In genomic region chr17:2708585-2709172, GRCh38 we compare ENCODE assay signal across 11 cellular contexts. TPM values are rescaled to one million over a fixed set of nuclear protein-coding genes. Genes with fewer than 3 reads are reported as not detected.
DNase-seq lines count a peak whose midpoint lies in the region; ATAC-seq, FAIRE-seq and TF ChIP-seq lines count a peak whose summit lies in the region.
"Had no signal": no experiment of that assay in that cellular context is flagged by ENCODE, and none has a peak within 500 bp of the region (broad histone marks: within the 10 kb centered on the region; RNA-seq: fewer than 3 reads in every experiment).

No MANE protein-coding gene starts in this region.

- no peak overlapping the region for H4K8ac ChIP-seq in mesendoderm (ENCODE audit: low read depth, low read length)

- no peaks in the 10 kb centered on the region for H3K27me3 ChIP-seq in BLaER1
- H3K27me3 ChIP-seq in Karpas-422 (ENCODE audit: low read length) = no peaks in the 10 kb centered on the region
- no peaks in the 10 kb centered on the region for H3K27me3 ChIP-seq in bronchial epithelial cell (ENCODE audit: control insufficient read depth, insufficient read depth, low read length)
- no peaks in the 10 kb centered on the region for H3K27me3 ChIP-seq in mesendoderm (ENCODE audit: insufficient read depth, low read length, poor library complexity)

- H4K5ac ChIP-seq in mesendoderm (ENCODE audit: low read length) = no peak overlapping the region

- DNase-seq in Karpas-422 (no peak), bronchial epithelial cell (ENCODE audit: low read depth) (no peak), neural crest cell (ENCODE audit: low read depth, low spot score) (no peak), mesendoderm (no peak), kidney glomerular epithelial cell (lab: John Stamatoyannopoulos, UW) (no peak)
- DNase-seq in stimulated activated CD4-positive, alpha-beta T cell treated with anti-CD3 and anti-CD28 coated beads, Interleukin-1b, Interleukin-23, amount 100 ng/mL, for 48 hours = no peak
- DNase-seq: DMS79 had no signal

- H3K27ac ChIP-seq in BLaER1 (peak overlapping the region; percentile 72), Karpas-422 (ENCODE audit: low read length) (peak overlapping the region; percentile 64; the same call in 1 of the 2 replicates), mesendoderm (ENCODE audit: low read depth, low read length) (no peak overlapping the region)

- H3K9me2 ChIP-seq in Karpas-422 (replicated peaks; ENCODE audit: insufficient read depth, low read length) = no peaks in the 10 kb centered on the region

- no peak for TF ChIP-seq CTCF in bronchial epithelial cell (IDR thresholded peaks at IDR 0.05; ENCODE audit: insufficient read depth, low read length, severe bottlenecking)
- no peak for TF ChIP-seq CTCF in neural crest cell (conservative IDR thresholded peaks at IDR 0.05)

- peaks cover 36% of the 10 kb centered on the region for H3K4me1 Mint-ChIP-seq in neural crest cell

- H3K4me3 Mint-ChIP-seq in neural crest cell = peak overlapping the region; percentile 69

- no peak overlapping the region for H3K56ac ChIP-seq in mesendoderm (ENCODE audit: low read length)

- H3K9me3 ChIP-seq in BLaER1 = no peaks in the 10 kb centered on the region
- H3K9me3 ChIP-seq in Karpas-422 (ENCODE audit: low read length) = no peaks in the 10 kb centered on the region

- H3K9ac ChIP-seq in BLaER1 = peak overlapping the region; percentile 96
- peak overlapping the region; percentile 92 for H3K9ac ChIP-seq in Karpas-422 (ENCODE audit: low read length)
- no peak overlapping the region for H3K9ac ChIP-seq in mesendoderm (ENCODE audit: low read length)

- H3K4me1 ChIP-seq in BLaER1 = peaks cover 75% of the 10 kb centered on the region
- H3K4me1 ChIP-seq in Karpas-422 (ENCODE audit: low read length) = peaks cover 30% of the 10 kb centered on the region
- H3K4me1 ChIP-seq in mesendoderm (ENCODE audit: control insufficient read depth, low read depth, low read length) = peaks cover 5% of the 10 kb centered on the region

- no peaks in the 10 kb centered on the region for H3K36me3 Mint-ChIP-seq in neural crest cell (ENCODE audit: low read depth)

- no peak overlapping the region for H3K27ac Mint-ChIP-seq in neural crest cell (ENCODE audit: unreplicated experiment)

- H3K4me3 ChIP-seq in BLaER1 = peak overlapping the region; percentile 98
- peak overlapping the region; percentile 93 for H3K4me3 ChIP-seq in Karpas-422 (ENCODE audit: low read length)
- peak overlapping the region; percentile 20 for H3K4me3 ChIP-seq in bronchial epithelial cell (ENCODE audit: low read depth, low read length)
- H3K4me3 ChIP-seq in mesendoderm (ENCODE audit: low read length) = no peak overlapping the region

- no peaks in the 10 kb centered on the region for H3K9me3 Mint-ChIP-seq in neural crest cell

- H3K18ac ChIP-seq in mesendoderm (ENCODE audit: low read length) = no peak overlapping the region

- H3K36me3 ChIP-seq in BLaER1 = peaks cover 41% of the 10 kb centered on the region
- peaks cover 3% of the 10 kb centered on the region; the same call in 1 of the 2 replicates for H3K36me3 ChIP-seq in Karpas-422 (ENCODE audit: insufficient read depth, low read length)
- peaks cover 9% of the 10 kb centered on the region for H3K36me3 ChIP-seq in bronchial epithelial cell (ENCODE audit: control insufficient read depth, insufficient read depth, low read length)
- H3K36me3 ChIP-seq in mesendoderm (ENCODE audit: control insufficient read depth, insufficient read depth, low read length) = no peaks in the 10 kb centered on the region

- no peak overlapping the region for H2BK15ac ChIP-seq in mesendoderm (replicated peaks; ENCODE audit: low read depth)

- H3K79me1 ChIP-seq in mesendoderm (ENCODE audit: low read length) = peaks cover 13% of the 10 kb centered on the region

- no peak overlapping the region for H3K23ac ChIP-seq in mesendoderm (ENCODE audit: low read length)

- no peak overlapping the region for H2BK120ac ChIP-seq in mesendoderm (ENCODE audit: low read depth, low read length)

- H2AK5ac ChIP-seq in mesendoderm (ENCODE audit: low read length) = no peak overlapping the region

- peak overlapping the region; percentile 99 for H3K4me2 ChIP-seq in BLaER1
- peak overlapping the region; percentile 89 for H3K4me2 ChIP-seq in Karpas-422 (ENCODE audit: low read depth, low read length, poor library complexity, severe bottlenecking)
- H3K4me2 ChIP-seq in mesendoderm (ENCODE audit: low read length) = no peak overlapping the region

- WGBS in mesendoderm (ENCODE audit: extremely low coverage, insufficient coverage, low lambda C conversion rate) = no CpG with 5 or more reads among the region's 21 CpGs

- H3K4ac ChIP-seq in mesendoderm (ENCODE audit: low read depth, low read length) = no peak overlapping the region

- H4K20me1 ChIP-seq in BLaER1 (peaks cover 77% of the 10 kb centered on the region), Karpas-422 (ENCODE audit: insufficient read depth, low read depth, low read length) (peaks cover 65% of the 10 kb centered on the region)

- H2BK5ac ChIP-seq in mesendoderm (ENCODE audit: low read length) = no peak overlapping the region

- FAIRE-seq in bronchial epithelial cell (lab: Jason Lieb, UNC) = no peak

- H3K27me3 Mint-ChIP-seq in neural crest cell (ENCODE audit: low read depth) = no peaks in the 10 kb centered on the region

- no peak overlapping the region for H2AFZ ChIP-seq in Karpas-422 (ENCODE audit: low read length)

- H3K79me2 ChIP-seq in Karpas-422 (ENCODE audit: low read length) (peaks cover 80% of the 10 kb centered on the region), mesendoderm (ENCODE audit: control insufficient read depth, insufficient read depth, low read length) (peaks cover 53% of the 10 kb centered on the region)

- no peak for ATAC-seq in HG02610 (IDR thresholded peaks at IDR 0.05; ENCODE audit: unreplicated experiment)
- ATAC-seq: sciatic nerve had no signal

RNA-seq across cellular contexts. Expression of gene CLUH, which starts 2.9 kb away (rescaled TPM):
- total RNA-seq in Karpas-422 (2014; rRNA removed; shearing (Covaris generic); ENCODE audit: low replicate concordance) = 39.1 and 67.3 TPM in 2 replicates
- total RNA-seq in bronchial epithelial cell (41.3 and 41.9 TPM in 2 replicates), neural crest cell (59.4 and 59.6 TPM in 2 replicates)
- 51.3 TPM for polyA plus RNA-seq in mesendoderm (2013, experiment 1 of 2)
- 49.9 TPM for polyA plus RNA-seq in mesendoderm (2013, experiment 2 of 2)

RNA-seq across cellular contexts. Expression of gene CCDC92B, which starts 40.8 kb away (rescaled TPM):
- not detected in 2 replicates for total RNA-seq in Karpas-422 (2014; rRNA removed; shearing (Covaris generic); ENCODE audit: low replicate concordance)
- total RNA-seq in bronchial epithelial cell (not detected in 2 replicates), neural crest cell (0.35 and 0.48 TPM in 2 replicates)
- 2.4 TPM for polyA plus RNA-seq in mesendoderm (2013, experiment 1 of 2)
- polyA plus RNA-seq in mesendoderm (2013, experiment 2 of 2) = 2.2 TPM
- total RNA-seq: glomerular endothelial cell had no signal
